Comparison of ENCODE assay signal across 8 cellular contexts in genomic region chr1:26889580-26890466, GRCh38. TPM values are rescaled to one million over a fixed set of nuclear protein-coding genes. Genes with fewer than 3 reads are reported as not detected.
A peak's percentile ranks its signal among the peaks of the same experiment; 100 is the strongest.
DNase-seq lines count a peak whose midpoint lies in the region; ATAC-seq, FAIRE-seq and TF ChIP-seq lines count a peak whose summit lies in the region.

TSS of gene GPN2 (minus strand) at chr1:26890283. CDS start at chr1:26890096, 187 bp downstream.

- H2AFZ ChIP-seq in keratinocyte (ENCODE audit: control insufficient read depth, low read length): peak within 1 kb of the TSS; percentile 87

- peaks cover 2% of the 10 kb centered on the region for H4K20me1 ChIP-seq in keratinocyte (ENCODE audit: control insufficient read depth, extremely low read depth, insufficient read depth, low read length)

- peak within 1 kb of the TSS; percentile 94 for H3K9ac ChIP-seq in keratinocyte (ENCODE audit: control insufficient read depth, extremely low read depth, insufficient read depth, low read length)

- H3K4me2 ChIP-seq in A549: peak within 1 kb of the TSS; percentile 87
- H3K4me2 ChIP-seq in keratinocyte (ENCODE audit: control insufficient read depth, extremely low read depth, insufficient read depth, low read depth, low read length): peak within 1 kb of the TSS; percentile 72

- TF ChIP-seq CTCF in A549 (IDR thresholded peaks at IDR 0.05) (no peak), keratinocyte (optimal IDR thresholded peaks at IDR 0.05 in 1 of 3, IDR thresholded peaks at IDR 0.05 in 1 of 3, conservative IDR thresholded peaks at IDR 0.05 in 1 of 3; ENCODE audit: extremely low read depth in 1 of 3, insufficient read depth in 2 of 3, low read length in 3 of 3) (no peak)

- dilution Hi-C loops in keratinocyte (cut with MboI; ENCODE audit: extremely low pct_ligation_motif_present, low sequenced_read_pairs): no loop called here

- ATAC-seq in A549: peak; percentile 94 to 96
- ATAC-seq in GM18520 (IDR thresholded peaks at IDR 0.05; ENCODE audit: unreplicated experiment): peak; percentile 90
- peak; percentile 80 for ATAC-seq in HG03064 (IDR thresholded peaks at IDR 0.05; ENCODE audit: low read depth, unreplicated experiment)

- peaks cover 9% of the 10 kb centered on the region; the same call in 2 of the 3 replicates for H3K4me1 ChIP-seq in A549
- H3K4me1 ChIP-seq in keratinocyte (ENCODE audit: control insufficient read depth, extremely low read depth, insufficient read depth, low read length): peaks cover 24% of the 10 kb centered on the region

- DNase-seq in A549 (ENCODE audit: low read depth in 1 of 2, low spot score in 1 of 2): peak; percentile 71 to 75
- DNase-seq in NCI-H2196 treated with DMSO at 0.1 percent for 48 hours (lab: John Stamatoyannopoulos, UW; ENCODE audit: unreplicated experiment): peak; percentile 71
- peak; percentile 81 for DNase-seq in activated CD4-positive, CD25-positive, alpha-beta regulatory T cell treated with anti-CD3 and anti-CD28 coated beads, Interleukin-2, amount 50 U/mL, for 72 hours
- peak; percentile 81 for DNase-seq in cerebellar cortex (ENCODE audit: low spot score)
- no peak for DNase-seq in keratinocyte (ENCODE audit: low read depth, low spot score)
- peak; percentile 51 to 66 for DNase-seq in stimulated activated CD4-positive, alpha-beta T cell treated with anti-CD3 and anti-CD28 coated beads, Interleukin-15, amount 100 ng/mL, for 1 hour (ENCODE audit: low read depth in 1 of 2, low spot score in 1 of 2)

- H3K27ac ChIP-seq in A549: peak within 1 kb of the TSS; percentile 88 to 90
- peak within 1 kb of the TSS; percentile 90 for H3K27ac ChIP-seq in keratinocyte (ENCODE audit: control insufficient read depth, insufficient read depth, low read length)

- H3K36me3 ChIP-seq in keratinocyte (ENCODE audit: control insufficient read depth in 2 of 2, extremely low read depth in 1 of 2, insufficient read depth in 2 of 2, low read length in 2 of 2): peaks cover 20 to 26% of the 10 kb centered on the region in 2 experiments

- peaks cover 28% of the 10 kb centered on the region for H3K79me2 ChIP-seq in keratinocyte (ENCODE audit: control insufficient read depth, insufficient read depth, low read length)

- WGBS in A549 (ENCODE audit: missing lambda C conversion rate): 3% methylated on average over 38 of the region's 89 CpGs

- CTCF ChIA-PET in A549 (lab: Yijun Ruan, JAX): interaction anchor here (0.6 to 3.0 kb wide), 7 partner anchors 11 to 288 kb away, joined by 3 to 14 read pairs (median 4); no protein-coding TSS in a partner anchor

- H3K9me1 ChIP-seq in keratinocyte (ENCODE audit: control insufficient read depth, extremely low read depth, insufficient read depth, low read length): no peaks in the 10 kb centered on the region

- H3K9me3 ChIP-seq in A549 (no peaks in the 10 kb centered on the region), keratinocyte (ENCODE audit: control insufficient read depth, low read depth, low read length) (no peaks in the 10 kb centered on the region)

- TF ChIP-seq RAD21 in A549 (conservative IDR thresholded peaks at IDR 0.05 in 1 of 2, IDR thresholded peaks at IDR 0.05 in 1 of 2): no peak

- FAIRE-seq in A549 (lab: Jason Lieb, UNC): no peak
- peak; percentile 67 for FAIRE-seq in keratinocyte (lab: Jason Lieb, UNC)

- no peak for TF ChIP-seq EP300 in A549 (IDR thresholded peaks at IDR 0.05)

- TF ChIP-seq POLR2A in A549 (IDR thresholded peaks at IDR 0.05; ENCODE audit: low read length): peak; percentile 46

- POLR2A ChIA-PET in A549 (lab: Yijun Ruan, JAX): interaction anchor here (0.6 to 2.0 kb wide), 8 partner anchors 10 to 388 kb away, joined by 3 to 14 read pairs (median 4); partner anchors contain the start of gene GPATCH3

- H3K4me3 ChIP-seq in A549 (peak within 1 kb of the TSS; percentile 88), keratinocyte (ENCODE audit: control insufficient read depth in 2 of 3, extremely low read depth in 1 of 3, insufficient read depth in 2 of 3, low read depth in 1 of 3, low read length in 3 of 3) (peak within 1 kb of the TSS; percentile 67 to 90 (median 85))

- no peaks in the 10 kb centered on the region for H3K27me3 ChIP-seq in keratinocyte (ENCODE audit: control insufficient read depth, extremely low read depth, insufficient read depth, low read length)

TF ChIP-seq in A549, 52 proteins besides CTCF, POLR2A, EP300 and RAD21 (continues in another document):
- TF ChIP-seq FOSL2 (IDR thresholded peaks at IDR 0.05) (no peak), FOSL2 (CRISPR knock-in tag; IDR thresholded peaks at IDR 0.05) (no peak), CEBPB (IDR thresholded peaks at IDR 0.05) (no peak), TFCP2L1 (CRISPR knock-in tag; IDR thresholded peaks at IDR 0.05) (0 out of 2 replicates have a peak, but pooled peaks have one; percentile 20), BHLHE40 (IDR thresholded peaks at IDR 0.05; ENCODE audit: low read depth, low read length) (no peak), FOXS1 (CRISPR knock-in tag; IDR thresholded peaks at IDR 0.05) (no peak), NFE2L2 (conservative IDR thresholded peaks at IDR 0.05; ENCODE audit: low read length) (no peak), POLR2AphosphoS2 (conservative IDR thresholded peaks at IDR 0.05; ENCODE audit: low read length) (peak; percentile 71; the same call in 1 of the 2 replicates), CBX8 (IDR thresholded peaks at IDR 0.05) (no peak), ATOH8 (CRISPR knock-in tag; IDR thresholded peaks at IDR 0.05; ENCODE audit: low read depth) (no peak), MAFK (IDR thresholded peaks at IDR 0.05; ENCODE audit: partially characterized antibody) (no peak), HMGXB4 (CRISPR knock-in tag; IDR thresholded peaks at IDR 0.05; ENCODE audit: borderline replicate concordance) (no peak), MYC (IDR thresholded peaks at IDR 0.05; ENCODE audit: borderline replicate concordance, low read length) (no peak), RARB (CRISPR knock-in tag; IDR thresholded peaks at IDR 0.05) (no peak), SMC3 (IDR thresholded peaks at IDR 0.05) (no peak), FOSB (CRISPR knock-in tag; IDR thresholded peaks at IDR 0.05) (no peak), BCL3 (IDR thresholded peaks at IDR 0.05) (peak; percentile 58; the same call in 1 of the 3 replicates), HOXA7 (CRISPR knock-in tag; IDR thresholded peaks at IDR 0.05) (no peak), HEYL (CRISPR knock-in tag; IDR thresholded peaks at IDR 0.05) (no peak), MAZ (IDR thresholded peaks at IDR 0.05; ENCODE audit: borderline replicate concordance, low read depth, low read length) (no peak), PHF8 (IDR thresholded peaks at IDR 0.05; ENCODE audit: borderline replicate concordance, low read depth) (peak; percentile 25; the same call in 1 of the 2 replicates), RCOR1 (IDR thresholded peaks at IDR 0.05; ENCODE audit: low read depth, low read length) (no peak), KDM1A (IDR thresholded peaks at IDR 0.05; ENCODE audit: low read depth) (no peak)

RNA-seq across cellular contexts. Expression of gene GPN2, which starts in this region (rescaled TPM):
- 18.1 and 23.6 TPM in 2 replicates for polyA plus RNA-seq in A549 (2011; rRNA removed)
- 22.9 and 27.6 TPM in 2 replicates for polyA plus RNA-seq in A549 (2012; cell fraction: cytosol; rRNA removed)
- polyA plus RNA-seq in A549 (2012; cell fraction: nucleus; rRNA removed): 14.7 and 24.0 TPM in 2 replicates
- 16.9 to 18.3 TPM (median 18.1 TPM) in 3 replicates for polyA plus RNA-seq in A549 (2017; fragmentation: RNase III; extraction: RNeasy Plus Mini Kit Qiagen cat#74134 plus additional on column Dnase treatment)
- 26.7 and 42.9 TPM in 2 replicates for polyA minus RNA-seq in A549 (2011; rRNA and poly(A)+ RNA removed)
- polyA plus RNA-seq in keratinocyte: 31.9 to 43.7 TPM (median 37.2 TPM) in 3 replicates
- 8.2 TPM for polyA plus RNA-seq in keratinocyte (2011; ENCODE audit: low read depth)
- polyA plus RNA-seq in keratinocyte (2011; cell fraction: cytosol; rRNA removed): 31.2 and 33.2 TPM in 2 replicates
- 29.8 and 42.6 TPM in 2 replicates for polyA plus RNA-seq in keratinocyte (2011; cell fraction: nucleus; rRNA removed)
- polyA plus RNA-seq in keratinocyte (2012; ENCODE audit: low replicate concordance): 15.2 and 33.1 TPM in 2 replicates
- 32.8 to 56.8 TPM (median 45.6 TPM) in 3 replicates for polyA minus RNA-seq in keratinocyte
- 17.3 TPM for polyA minus RNA-seq in keratinocyte (2011; cell fraction: cytosol; rRNA and poly(A)+ RNA removed)
- 19.7 and 26.1 TPM in 2 replicates for polyA minus RNA-seq in keratinocyte (2011; cell fraction: nucleus; rRNA and poly(A)+ RNA removed)
